1 cellular context compared by ENCODE assay signal in the genomic region with DNA sequence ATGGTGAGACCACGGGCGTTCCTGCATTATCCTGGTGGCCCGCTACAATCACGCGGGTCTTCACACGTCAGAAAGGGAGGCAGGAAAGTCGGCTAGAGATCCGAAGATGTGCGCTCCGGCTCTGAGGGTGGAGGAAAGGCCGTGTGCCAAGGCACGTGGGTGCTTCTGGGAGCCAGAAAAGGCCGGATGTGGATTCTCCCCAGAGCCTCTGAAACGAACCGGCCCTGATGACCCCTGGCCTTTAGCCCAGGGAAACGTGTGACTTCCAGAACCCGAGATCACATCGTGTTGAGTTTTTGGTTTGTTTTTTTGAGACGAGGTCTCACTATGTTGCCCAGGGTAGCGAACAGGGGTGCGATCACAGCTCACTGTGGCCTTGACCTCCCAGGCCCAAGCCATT.
TF ChIP-seq lines count a peak whose summit lies in the region.

No MANE protein-coding gene starts in this region.

TF ChIP-seq in H1, 55 proteins besides CTCF, POLR2A, EP300 and RAD21:
- no peak for TF ChIP-seq SAP30 (IDR thresholded peaks at IDR 0.05; ENCODE audit: insufficient read depth, insufficient replicate concordance, low read length)
- no peak for TF ChIP-seq MAFK (IDR thresholded peaks at IDR 0.05; ENCODE audit: low read depth, low read length)
- TF ChIP-seq BACH1 (IDR thresholded peaks at IDR 0.05; ENCODE audit: low read length), result no peak
- TF ChIP-seq CTBP2 (IDR thresholded peaks at IDR 0.05; ENCODE audit: borderline replicate concordance, insufficient read depth, insufficient read length, low read length), result no peak
- no peak for TF ChIP-seq CHD2 (IDR thresholded peaks at IDR 0.05; ENCODE audit: low read length)
- TF ChIP-seq TAF7 (optimal IDR thresholded peaks at IDR 0.05; ENCODE audit: borderline replicate concordance, low read depth, low read length), result no peak
- TF ChIP-seq EZH2 (IDR thresholded peaks at IDR 0.05; ENCODE audit: low read depth, low read length, severe bottlenecking), result no peak
- TF ChIP-seq BCL11A (IDR thresholded peaks at IDR 0.05; ENCODE audit: low read depth in 2 of 2, low read length in 2 of 2), result no peak
- TF ChIP-seq YY1 (IDR thresholded peaks at IDR 0.05; ENCODE audit: low read depth, low read length), result no peak
- no peak for TF ChIP-seq ASH2L (IDR thresholded peaks at IDR 0.05; ENCODE audit: low read length)
